Comparison of ENCODE assay signal across 12 cellular contexts in genomic region chr6:35486005-35486925, GRCh38. TPM values are rescaled to one million over a fixed set of nuclear protein-coding genes. Genes with fewer than 3 reads are reported as not detected.
DNase-seq lines count a peak whose midpoint lies in the region; ATAC-seq, FAIRE-seq and TF ChIP-seq lines count a peak whose summit lies in the region.
"Had no signal": no experiment of that assay in that cellular context is flagged by ENCODE, and none has a peak within 500 bp of the region (broad histone marks: within the 10 kb centered on the region; RNA-seq: fewer than 3 reads in every experiment).

No MANE protein-coding gene starts in this region.

- peak overlapping the region; percentile 8 for H3T11ph ChIP-seq in H9 (ENCODE audit: low read length)

- H3K4me1 ChIP-seq in H9 (ENCODE audit: insufficient read depth, low read length), result peaks cover 13% of the 10 kb centered on the region; the same call in 1 of the 2 replicates
- peaks cover 30 to 61% of the 10 kb centered on the region in 2 donors for H3K4me1 ChIP-seq in ascending aorta
- peaks cover 35% of the 10 kb centered on the region for H3K4me1 ChIP-seq in iPS-15b (ENCODE audit: control insufficient read depth, insufficient read depth, low read length)

- peak overlapping the region; percentile 93 for H2BK12ac ChIP-seq in H9 (ENCODE audit: insufficient read length, low read depth, low read length)

- TF ChIP-seq POLR2A in H54 (IDR thresholded peaks at IDR 0.05; ENCODE audit: low read depth, low read length), result no peak

- H3K14ac ChIP-seq in H9 (ENCODE audit: insufficient read depth, low read length), result peak overlapping the region; percentile 85

- H3K27ac Mint-ChIP-seq in H9, result peak overlapping the region; percentile 98 to 99 (median 99); a peak in 6 of 7 replicates

- no peak overlapping the region for H2AFZ ChIP-seq in H9 (ENCODE audit: low read length)

- H3K9me3 Mint-ChIP-seq in H9, result no peaks in the 10 kb centered on the region; a peak in 1 of 5 replicates

- H3K36me3 ChIP-seq in ascending aorta (peaks cover 22 to 33% of the 10 kb centered on the region in 2 donors), iPS-15b (ENCODE audit: control insufficient read depth, insufficient read depth, low read length) (peaks cover 4% of the 10 kb centered on the region), MG63 (peaks cover 4% of the 10 kb centered on the region)

- H3K27me3 ChIP-seq in H9 (ENCODE audit: insufficient read depth, low read length) (no peaks in the 10 kb centered on the region), ascending aorta (no peaks in the 10 kb centered on the region), iPS-15b (ENCODE audit: control insufficient read depth, insufficient read depth, low read length) (no peaks in the 10 kb centered on the region), MG63 (no peaks in the 10 kb centered on the region)

- H4K20me1 ChIP-seq in H9 (ENCODE audit: control insufficient read depth, insufficient read depth, insufficient read length), result no peaks in the 10 kb centered on the region

- peaks cover 19% of the 10 kb centered on the region for H3K23me2 ChIP-seq in H9 (ENCODE audit: insufficient read length, low read depth, low read length, poor library complexity, severe bottlenecking)

- H3K27me3 Mint-ChIP-seq in H9 (ENCODE audit: low read depth), result no peaks in the 10 kb centered on the region; the same call in none of the 2 replicates

- peak overlapping the region; percentile 11 for H4K5ac ChIP-seq in H9 (ENCODE audit: insufficient read length, low read depth, low read length)

- H3K79me2 ChIP-seq in H9 (ENCODE audit: insufficient read depth, low read length), result no peaks in the 10 kb centered on the region

- FAIRE-seq in H54 (lab: Jason Lieb, UNC), result no peak

- H3K9me3 ChIP-seq in H9 (ENCODE audit: control insufficient read depth, low read depth, low read length) (no peaks in the 10 kb centered on the region), ascending aorta (no peaks in the 10 kb centered on the region), iPS-15b (ENCODE audit: control insufficient read depth, insufficient read depth, low read length) (no peaks in the 10 kb centered on the region), MG63 (no peaks in the 10 kb centered on the region)

- peak overlapping the region; percentile 89 for H2BK120ac ChIP-seq in H9 (ENCODE audit: low read depth, low read length, poor library complexity, severe bottlenecking)

- H3K4ac ChIP-seq in H9 (ENCODE audit: low read depth, low read length), result peak overlapping the region; percentile 96

- H3K4me3 ChIP-seq in ascending aorta (peak overlapping the region; percentile 14 to 24), iPS-15b (ENCODE audit: low read depth, low read length) (peak overlapping the region; percentile 37), MG63 (no peak overlapping the region)

- H2BK15ac ChIP-seq in H9 (ENCODE audit: low read depth, low read length), result no peak overlapping the region

- TF ChIP-seq CTCF in H9 (conservative IDR thresholded peaks at IDR 0.05), result no peak
- no peak for TF ChIP-seq CTCF in ascending aorta (IDR thresholded peaks at IDR 0.05)

- H3K27ac ChIP-seq in H9 (ENCODE audit: insufficient read length, low read depth, low read length) (peak overlapping the region; percentile 17), ascending aorta (peak overlapping the region; percentile 90 to 100)

- peaks cover 2 to 22% (median 10%) of the 10 kb centered on the region in 3 experiments; a peak in 5 of 7 replicates for H3K36me3 Mint-ChIP-seq in H9 (ENCODE audit: insufficient read depth in 1 of 3, low read depth in 3 of 3)

- ATAC-seq in sciatic nerve, result peak; percentile 18

- peak overlapping the region; percentile 47 for H3K4me2 ChIP-seq in H9 (ENCODE audit: insufficient read depth, insufficient read length, low read length)

- peak overlapping the region; percentile 93 for H4K91ac ChIP-seq in H9 (ENCODE audit: insufficient read length, low read depth, low read length)

- H3K4me3 Mint-ChIP-seq in H9, result peak overlapping the region; percentile 52 to 61; a peak in 4 of 5 replicates

- H2AK5ac ChIP-seq in H9 (ENCODE audit: insufficient read length, low read length), result peak overlapping the region; percentile 15

- H4K8ac ChIP-seq in H9 (replicated peaks; ENCODE audit: insufficient read length, low read depth, low read length), result no peak overlapping the region

- peak overlapping the region; percentile 95 for H3K18ac ChIP-seq in H9 (ENCODE audit: insufficient read length, low read depth, low read length)

- H3K9ac ChIP-seq in H9 (ENCODE audit: extremely low read depth, insufficient read length, low read length) (peak overlapping the region; percentile 68), iPS-15b (ENCODE audit: low read depth, low read length) (peak overlapping the region; percentile 81)

- H3K79me1 ChIP-seq in H9 (ENCODE audit: insufficient read depth, low read depth, low read length, poor library complexity, severe bottlenecking), result no peaks in the 10 kb centered on the region

- peak overlapping the region; percentile 37 for H2BK5ac ChIP-seq in H9 (ENCODE audit: insufficient read length, low read length)

- no CpG with 5 or more reads among the region's 61 CpGs for WGBS in H9 (ENCODE audit: extremely low coverage, insufficient read length, low lambda C conversion rate)

- H3K56ac ChIP-seq in H9 (ENCODE audit: insufficient read length, low read depth, low read length), result no peak overlapping the region

- H3K23ac ChIP-seq in H9 (ENCODE audit: insufficient read length, low read depth, low read length), result no peak overlapping the region

- intact Hi-C loops in ascending aorta (cut with DNase I) (loop anchor here (10.0 kb wide), 1 partner anchor 331 kb away; no protein-coding TSS in a partner anchor), sciatic nerve (cut with DNase I) (no loop called here)

- peak overlapping the region; percentile 32 for H2BK20ac ChIP-seq in H9 (ENCODE audit: low read depth, low read length, poor library complexity, severe bottlenecking)

- DNase-seq in H9, result peak; percentile 92
- peak in 1 of 2 donors; percentile 69 for DNase-seq in ascending aorta (ENCODE audit: low spot score in 2 of 2)
- no peak for DNase-seq in sciatic nerve (ENCODE audit: low spot score)
- DNase-seq in MG63, result no peak
- DNase-seq in HUDEP-2 (lab: John Stamatoyannopoulos, UW; ENCODE audit: unreplicated experiment in 76 of 76), result no peak
- DNase-seq in epidermal melanocyte (ENCODE audit: insufficient read length, low spot score), result no peak
- no peak for DNase-seq in H54 (ENCODE audit: insufficient read length, low spot score)
- DNase-seq: cerebellar nuclear complex, nucleus accumbens, substantia nigra had no signal

- peaks cover 50 to 57% of the 10 kb centered on the region in 2 experiments for H3K4me1 Mint-ChIP-seq in H9

RNA-seq across cellular contexts. Expression of gene TEAD3, which starts 10.6 kb away (rescaled TPM):
- total RNA-seq in H9 (2021) (24.3 and 27.0 TPM in 2 replicates), ascending aorta (19.8 TPM), sciatic nerve (20.5 TPM)
- 7.5 and 9.2 TPM in 2 replicates for total RNA-seq in MG63 (2014; rRNA removed; shearing (Covaris generic); ENCODE audit: low replicate concordance)

RNA-seq across cellular contexts. Expression of gene RPL10A, which starts 18.1 kb away (rescaled TPM):
- total RNA-seq in H9 (2021) (1,826 and 1,830 TPM in 2 replicates), ascending aorta (643 TPM), sciatic nerve (813 TPM)
- 1,962 and 2,782 TPM in 2 replicates for total RNA-seq in MG63 (2014; rRNA removed; shearing (Covaris generic); ENCODE audit: low replicate concordance)

RNA-seq across cellular contexts. Expression of gene TULP1, which starts 26.4 kb away (rescaled TPM):
- total RNA-seq in H9 (2021) (0.29 TPM in 1 of 2 replicates, not detected in the other), ascending aorta (not detected), sciatic nerve (not detected)
- total RNA-seq in MG63 (2014; rRNA removed; shearing (Covaris generic); ENCODE audit: low replicate concordance), result not detected in 2 replicates
- total RNA-seq: T-helper 2 cell treated with Interferon-gamma antibody and Interleukin-4, amounts not matched to agents 100 ng/mL and 5 ng/mL, for 36 hours had no signal

RNA-seq across cellular contexts. Expression of gene FANCE, which starts 34.1 kb away (rescaled TPM):
- total RNA-seq in H9 (2021) (8.4 and 10.9 TPM in 2 replicates), ascending aorta (0.32 TPM), sciatic nerve (6.4 TPM)
- 20.1 and 28.0 TPM in 2 replicates for total RNA-seq in MG63 (2014; rRNA removed; shearing (Covaris generic); ENCODE audit: low replicate concordance)
